23 cellular contexts compared by ENCODE assay signal in genomic region chr3:10465161-10465560, GRCh38. TPM values are rescaled to one million over a fixed set of nuclear protein-coding genes. Genes with fewer than 3 reads are reported as not detected.
DNase-seq lines count a peak whose midpoint lies in the region; ATAC-seq lines count a peak whose summit lies in the region.
"Had no signal": no experiment of that assay in that cellular context is flagged by ENCODE, and none has a peak within 500 bp of the region (broad histone marks: within the 10 kb centered on the region; RNA-seq: fewer than 3 reads in every experiment).

No MANE protein-coding gene starts in this region.

- ATAC-seq in Right ventricle myocardium inferior (no peak), left ventricle myocardium superior (no peak), HG03378 (IDR thresholded peaks at IDR 0.05; ENCODE audit: unreplicated experiment) (no peak), GM21576 (IDR thresholded peaks at IDR 0.05; ENCODE audit: unreplicated experiment) (no peak)
- ATAC-seq: GM12878 had no signal

- in situ Hi-C loops in KBM-7 (cut with MboI; ENCODE audit: low pct_unique_long_range_greater_than_20kb, low sequenced_read_pairs) = no loop called here

- peak; percentile 9 for DNase-seq in Right ventricle myocardium inferior (ENCODE audit: missing footprints)
- no peak for DNase-seq in left ventricle myocardium superior
- DNase-seq in head of caudate nucleus = peak in 25 of 42 donors; percentile 24 to 80 (median 49)
- DNase-seq in posterior cingulate gyrus = peak in 7 of 10 donors; percentile 31 to 89 (median 56)
- DNase-seq in KBM-7 = no peak
- DNase-seq: 8988T, AML-193, DMS79 treated with DMSO at 0.1 percent for 48 hours, GM23248, HCEC 1CT, IMR-90, MV-4-11, NCI-H1105 treated with DMSO at 0.1 percent for 48 hours, NCI-H1694, NCI-H2081 treated with DMSO at 0.1 percent for 48 hours, NCI-H2171 treated with DMSO at 0.1 percent for 48 hours, NCI-H524 treated with DMSO at 0.1 percent for 48 hours, Right ventricle myocardium superior had no signal

- H3K27ac ChIP-seq in temporal lobe (ENCODE audit: low read depth, low read length) = peak overlapping the region; percentile 30
- H3K27ac ChIP-seq: GM23248 had no signal

- intact Hi-C loops in Right ventricle myocardium inferior (cut with DNase I) = no loop called here
- intact Hi-C loops in left ventricle myocardium superior (cut with micrococcal nuclease) = no loop called here
- intact Hi-C loops in head of caudate nucleus (cut with DNase I) = no loop called here
- intact Hi-C loops in posterior cingulate gyrus (cut with DNase I) = no loop called here

RNA-seq across cellular contexts. Expression of gene ATP2B2, which starts 40.2 kb away (rescaled TPM):
- total RNA-seq in Right ventricle myocardium inferior (0.14 TPM), left ventricle myocardium superior (not detected), temporal lobe (76.2 TPM)
- total RNA-seq: GM12878, GM23248, M059J, Right ventricle myocardium superior had no signal

Comparison
In these comparisons a context has a peak if more than half of its experiments do, and no peak if none do; other contexts are left out.
1. DNase-seq: peak in Right ventricle myocardium inferior (single experiment), head of caudate nucleus (25 of 42) and posterior cingulate gyrus (7 of 10); none in left ventricle myocardium superior (single experiment) and KBM-7 (single experiment).
2. RNA of gene ATP2B2, which starts 40.2 kb away (total RNA-seq): 76.2 TPM in temporal lobe (single experiment); 0.14 TPM in Right ventricle myocardium inferior (single experiment) and not detected in left ventricle myocardium superior (single experiment); every median in the first group is over 10 times any median in the second.